ENCODE assay signal across 26 cellular contexts in genomic region chr6:116329156-116329555, GRCh38. TPM values are rescaled to one million over a fixed set of nuclear protein-coding genes. Genes with fewer than 3 reads are reported as not detected.
DNase-seq lines count a peak whose midpoint lies in the region; ATAC-seq, FAIRE-seq and TF ChIP-seq lines count a peak whose summit lies in the region.
"Had no signal": no experiment of that assay in that cellular context is flagged by ENCODE, and none has a peak within 500 bp of the region (broad histone marks: within the 10 kb centered on the region; RNA-seq: fewer than 3 reads in every experiment).

No MANE protein-coding gene starts in this region.

- ATAC-seq in activated T-cell treated with anti-CD3 and anti-CD28 coated beads, Interleukin-2, amount 50 U/mL, for 72 hours (replicated peaks in 1 of 2), result no peak
- ATAC-seq: activated naive CD8-positive, alpha-beta T cell treated with anti-CD3 and anti-CD28 coated beads, Interleukin-2, amount 50 U/mL, for 24 hours; naive thymus-derived CD8-positive, alpha-beta T cell had no signal

- H3K4me3 ChIP-seq in HUES48 (ENCODE audit: low read depth, low read length) (no peak overlapping the region), kidney (ENCODE audit: low read length in 2 of 2) (no peak overlapping the region), tibial nerve (no peak overlapping the region), HAP-1 (no peak overlapping the region)
- H3K4me3 ChIP-seq: body of pancreas, coronary artery, esophagus squamous epithelium, ovary, Peyer's patch, SJSA1 had no signal

- TF ChIP-seq EP300 in tibial nerve (IDR thresholded peaks at IDR 0.05), result no peak

- H3K27me3 Mint-ChIP-seq in activated T-cell treated with anti-CD3 and anti-CD28 coated beads, Interleukin-2, amount 50 U/mL, for 72 hours (ENCODE audit: low read depth), result no peaks in the 10 kb centered on the region
- H3K27me3 Mint-ChIP-seq: activated naive CD8-positive, alpha-beta T cell treated with anti-CD3 and anti-CD28 coated beads, Interleukin-2, amount 50 U/mL, for 24 hours; CD4-positive, alpha-beta T cell; IgD-negative memory B cell; naive thymus-derived CD8-positive, alpha-beta T cell had no signal

- H3K9me3 ChIP-seq in HUES48 (ENCODE audit: control insufficient read depth, insufficient read depth, low read length) (0 out of 2 replicates have a peak, but pooled peaks cover 6% of the 10 kb centered on the region), kidney (ENCODE audit: control insufficient read depth in 1 of 2, low read length in 2 of 2) (no peaks in the 10 kb centered on the region), tibial nerve (no peaks in the 10 kb centered on the region), HAP-1 (no peaks in the 10 kb centered on the region)
- H3K9me3 ChIP-seq: body of pancreas, esophagus squamous epithelium, ovary, SJSA1 had no signal

- no peaks in the 10 kb centered on the region for H3K4me1 Mint-ChIP-seq in activated T-cell treated with anti-CD3 and anti-CD28 coated beads, Interleukin-2, amount 50 U/mL, for 72 hours (ENCODE audit: low read depth)
- H3K4me1 Mint-ChIP-seq: activated naive CD8-positive, alpha-beta T cell treated with anti-CD3 and anti-CD28 coated beads, Interleukin-2, amount 50 U/mL, for 24 hours had no signal

- H3K9me3 Mint-ChIP-seq in activated T-cell treated with anti-CD3 and anti-CD28 coated beads, Interleukin-2, amount 50 U/mL, for 72 hours, result peaks cover 0 to 2% of the 10 kb centered on the region in 2 donors

- FAIRE-seq in kidney (lab: Jason Lieb, UNC), result peak; percentile 69
- FAIRE-seq in HTR-8/SVneo (lab: Jason Lieb, UNC), result no peak

- H3K9ac ChIP-seq in HUES48 (ENCODE audit: low read depth, low read length) (no peak overlapping the region), kidney (ENCODE audit: low read length in 2 of 2) (no peak overlapping the region)

- H3K27ac Mint-ChIP-seq in activated T-cell treated with anti-CD3 and anti-CD28 coated beads, Interleukin-2, amount 50 U/mL, for 72 hours, result no peak overlapping the region
- H3K27ac Mint-ChIP-seq: activated naive CD8-positive, alpha-beta T cell treated with anti-CD3 and anti-CD28 coated beads, Interleukin-2, amount 50 U/mL, for 24 hours; CD4-positive, alpha-beta T cell; IgD-negative memory B cell; naive thymus-derived CD8-positive, alpha-beta T cell had no signal

- in situ Hi-C loops in HAP-1 (cut with MboI; ENCODE audit: low sequenced_read_pairs), result no loop called here

- no peaks in the 10 kb centered on the region for H3K36me3 ChIP-seq in HUES48 (ENCODE audit: control insufficient read depth, insufficient read depth, low read length)
- H3K36me3 ChIP-seq in kidney (ENCODE audit: control insufficient read depth in 1 of 2, insufficient read depth in 2 of 2, low read length in 2 of 2), result no peaks in the 10 kb centered on the region
- H3K36me3 ChIP-seq in tibial nerve, result no peaks in the 10 kb centered on the region
- no peaks in the 10 kb centered on the region for H3K36me3 ChIP-seq in HAP-1 (replicated peaks)
- H3K36me3 ChIP-seq: esophagus squamous epithelium, ovary, Peyer's patch, SJSA1 had no signal

- H3K27me3 ChIP-seq in HUES48 (ENCODE audit: control insufficient read depth, insufficient read depth, low read length) (no peaks in the 10 kb centered on the region), tibial nerve (no peaks in the 10 kb centered on the region), HAP-1 (ENCODE audit: low read depth) (no peaks in the 10 kb centered on the region)
- H3K27me3 ChIP-seq: body of pancreas, esophagus squamous epithelium, ovary, Peyer's patch, SJSA1 had no signal

- intact Hi-C loops in kidney (cut with DNase I), result no loop called here

- H3K27ac ChIP-seq in HUES48 (ENCODE audit: low read depth, low read length), result peak overlapping the region; percentile 89
- H3K27ac ChIP-seq in kidney (ENCODE audit: low read depth in 2 of 2, low read length in 2 of 2), result no peak overlapping the region
- peak overlapping the region in 3 of 4 donors; percentile 37 to 79 (median 75) for H3K27ac ChIP-seq in tibial nerve
- H3K27ac ChIP-seq: body of pancreas, HL-60, SJSA1 had no signal

- no peak overlapping the region for H3K4me3 Mint-ChIP-seq in activated T-cell treated with anti-CD3 and anti-CD28 coated beads, Interleukin-2, amount 50 U/mL, for 72 hours
- H3K4me3 Mint-ChIP-seq: activated naive CD8-positive, alpha-beta T cell treated with anti-CD3 and anti-CD28 coated beads, Interleukin-2, amount 50 U/mL, for 24 hours; CD4-positive, alpha-beta T cell; endodermal cell; IgD-negative memory B cell; naive thymus-derived CD8-positive, alpha-beta T cell had no signal

- no peak for TF ChIP-seq POLR2A in tibial nerve (IDR thresholded peaks at IDR 0.05)

- H3K4me1 ChIP-seq in HUES48 (ENCODE audit: control insufficient read depth, insufficient read depth, low read length) (peaks cover 46% of the 10 kb centered on the region), kidney (ENCODE audit: control insufficient read depth in 1 of 2, insufficient read depth in 1 of 2, low read depth in 1 of 2, low read length in 2 of 2) (no peaks in the 10 kb centered on the region), tibial nerve (peaks cover 0 to 40% (median 16%) of the 10 kb centered on the region in 4 donors), HAP-1 (peaks cover 7% of the 10 kb centered on the region)
- H3K4me1 ChIP-seq: body of pancreas, Peyer's patch, SJSA1 had no signal

- peak; percentile 78 for DNase-seq in dedifferentiated amniotic fluid mesenchymal stem cell (ENCODE audit: extremely low spot score)
- DNase-seq in kidney, result no peak
- no peak for DNase-seq in tibial nerve (ENCODE audit: low spot score in 2 of 2)
- no peak for DNase-seq in HTR-8/SVneo (ENCODE audit: insufficient read length, low spot score)
- no peak for DNase-seq in HAP-1 (ENCODE audit: low spot score in 2 of 2)
- DNase-seq in activated T-cell treated with anti-CD3 and anti-CD28 coated beads, Interleukin-2, amount 50 U/mL, for 72 hours, result no peak
- DNase-seq: activated gamma-delta T cell treated with Interleukin-2 at 50 U/mL for 16 hours; activated naive CD8-positive, alpha-beta T cell treated with anti-CD3 and anti-CD28 coated beads, Interleukin-2, amount 50 U/mL, for 24 hours; activated T-cell treated with anti-CD3 and anti-CD28 coated beads, Interleukin-2, amount 50 U/mL, for 1 hour; body of pancreas; CD4-positive, alpha-beta T cell; endodermal cell; esophagus squamous epithelium; left cardiac atrium; naive thymus-derived CD8-positive, alpha-beta T cell; NCI-H1092; NCI-H187 treated with DMSO at 0.1 percent for 48 hours; NCI-H69; ovary; Peyer's patch; stimulated activated naive CD4-positive, alpha-beta T cell treated with Interleukin-2 at 50 U/mL for 16 hours had no signal

- no peak for TF ChIP-seq CTCF in kidney (IDR thresholded peaks at IDR 0.05; ENCODE audit: borderline replicate concordance, extremely low read depth, insufficient read depth)
- no peak for TF ChIP-seq CTCF in tibial nerve (IDR thresholded peaks at IDR 0.05)

- H3K36me3 Mint-ChIP-seq in activated T-cell treated with anti-CD3 and anti-CD28 coated beads, Interleukin-2, amount 50 U/mL, for 72 hours (ENCODE audit: insufficient read depth in 2 of 2), result peaks cover 0 to 1% of the 10 kb centered on the region in 2 donors

RNA-seq across cellular contexts. Expression of gene DSE, which starts 41.6 kb away (rescaled TPM):
- 47.7 TPM for total RNA-seq in kidney
- polyA plus RNA-seq in kidney (ENCODE audit: insufficient read depth, low read depth, low replicate concordance), result 6.9 TPM
- 10 to 100 TPM; 79.5 to 95.5 (median 81.7) TPM for total RNA-seq in tibial nerve
- 10 to 100 TPM in 1 of 2 donors, 1 to 10 TPM in 1; 8.5 to 15.1 TPM for total RNA-seq in activated T-cell treated with anti-CD3 and anti-CD28 coated beads, Interleukin-2, amount 50 U/mL, for 72 hours

RNA-seq across cellular contexts. Expression of gene TSPYL1, which starts 49.4 kb away (rescaled TPM):
- total RNA-seq in kidney (112 TPM), tibial nerve (10 to 100 TPM; 39.8 to 53.6 (median 43.3) TPM)
- polyA plus RNA-seq in kidney (ENCODE audit: insufficient read depth, low read depth, low replicate concordance), result 68.7 TPM
- 10 to 100 TPM; 43.2 to 55.0 TPM for total RNA-seq in activated T-cell treated with anti-CD3 and anti-CD28 coated beads, Interleukin-2, amount 50 U/mL, for 72 hours

Comparison
In these comparisons a context has a peak if more than half of its experiments do, and no peak if none do; other contexts are left out.
1. H3K27ac ChIP-seq: peak in HUES48 (single experiment) and tibial nerve (3 of 4); none in kidney (0 of 2).